ENCODE assay signal across 1 cellular context in the genomic region with DNA sequence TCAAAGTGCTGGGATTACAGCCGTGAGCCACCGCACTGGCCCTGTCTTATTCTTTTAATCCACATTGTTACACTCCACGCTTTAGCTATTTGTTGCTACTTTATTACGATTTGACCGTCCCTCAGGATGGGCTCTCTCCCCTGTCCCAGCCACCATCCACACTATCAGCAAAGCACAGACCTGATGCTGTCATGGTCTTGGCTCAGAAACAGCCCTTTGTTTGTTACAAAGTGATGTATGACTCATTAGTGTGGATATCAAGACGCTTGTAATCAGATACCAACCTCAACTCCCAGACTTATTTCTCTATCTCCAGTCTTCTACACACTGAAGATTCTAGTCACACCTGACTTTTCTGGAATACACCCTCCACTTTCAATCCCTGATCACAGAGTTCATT.
TF ChIP-seq lines count a peak whose summit lies in the region.

No MANE protein-coding gene starts in this region.

TF ChIP-seq in K562, 482 proteins besides CTCF, POLR2A, EP300 and RAD21 (continued from another document):
- TF ChIP-seq, protein P1, sequence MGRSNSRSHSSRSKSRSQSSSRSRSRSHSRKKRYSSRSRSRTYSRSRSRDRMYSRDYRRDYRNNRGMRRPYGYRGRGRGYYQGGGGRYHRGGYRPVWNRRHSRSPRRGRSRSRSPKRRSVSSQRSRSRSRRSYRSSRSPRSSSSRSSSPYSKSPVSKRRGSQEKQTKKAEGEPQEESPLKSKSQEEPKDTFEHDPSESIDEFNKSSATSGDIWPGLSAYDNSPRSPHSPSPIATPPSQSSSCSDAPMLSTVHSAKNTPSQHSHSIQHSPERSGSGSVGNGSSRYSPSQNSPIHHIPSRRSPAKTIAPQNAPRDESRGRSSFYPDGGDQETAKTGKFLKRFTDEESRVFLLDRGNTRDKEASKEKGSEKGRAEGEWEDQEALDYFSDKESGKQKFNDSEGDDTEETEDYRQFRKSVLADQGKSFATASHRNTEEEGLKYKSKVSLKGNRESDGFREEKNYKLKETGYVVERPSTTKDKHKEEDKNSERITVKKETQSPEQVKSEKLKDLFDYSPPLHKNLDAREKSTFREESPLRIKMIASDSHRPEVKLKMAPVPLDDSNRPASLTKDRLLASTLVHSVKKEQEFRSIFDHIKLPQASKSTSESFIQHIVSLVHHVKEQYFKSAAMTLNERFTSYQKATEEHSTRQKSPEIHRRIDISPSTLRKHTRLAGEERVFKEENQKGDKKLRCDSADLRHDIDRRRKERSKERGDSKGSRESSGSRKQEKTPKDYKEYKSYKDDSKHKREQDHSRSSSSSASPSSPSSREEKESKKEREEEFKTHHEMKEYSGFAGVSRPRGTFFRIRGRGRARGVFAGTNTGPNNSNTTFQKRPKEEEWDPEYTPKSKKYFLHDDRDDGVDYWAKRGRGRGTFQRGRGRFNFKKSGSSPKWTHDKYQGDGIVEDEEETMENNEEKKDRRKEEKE (IDR thresholded peaks at IDR 0.05; ENCODE audit: borderline replicate concordance in 1 of 2, control insufficient read depth in 1 of 2, low read depth in 2 of 2, low read length in 1 of 2): no peak
- TF ChIP-seq XRCC4 (IDR thresholded peaks at IDR 0.05; ENCODE audit: extremely low read depth, insufficient read depth, insufficient read length) (no peak), ZFP1 (CRISPR knock-in tag; IDR thresholded peaks at IDR 0.05) (no peak), BRF1 (IDR thresholded peaks at IDR 0.05; ENCODE audit: borderline replicate concordance, extremely low read depth, insufficient read length) (no peak), PTRF (tag; IDR thresholded peaks at IDR 0.05) (no peak), CC2D1A (IDR thresholded peaks at IDR 0.05) (no peak), SNRNP70 (optimal IDR thresholded peaks at IDR 0.05; ENCODE audit: low read depth, low read length) (no peak), DPF2 (IDR thresholded peaks at IDR 0.05) (peak; percentile 63), IRF2 (CRISPR knock-in tag; IDR thresholded peaks at IDR 0.05) (no peak), SOX6 (IDR thresholded peaks at IDR 0.05) (peak; percentile 89), EGR1 (conservative IDR thresholded peaks at IDR 0.05) (no peak), ZNF41 (CRISPR knock-in tag; conservative IDR thresholded peaks at IDR 0.05) (no peak), KLF6 (CRISPR knock-in tag; IDR thresholded peaks at IDR 0.05; ENCODE audit: borderline replicate concordance) (no peak), NFIX (CRISPR knock-in tag; IDR thresholded peaks at IDR 0.05; ENCODE audit: low read depth) (no peak), SMAD3 (CRISPR knock-in tag; conservative IDR thresholded peaks at IDR 0.05) (no peak), XRCC3 (IDR thresholded peaks at IDR 0.05) (no peak), KDM4B (IDR thresholded peaks at IDR 0.05; ENCODE audit: borderline replicate concordance in 2 of 2, low read depth in 1 of 2) (no peak), ZNF121 (CRISPR knock-in tag; conservative IDR thresholded peaks at IDR 0.05) (no peak), ZBTB8A (IDR thresholded peaks at IDR 0.05; ENCODE audit: partially characterized antibody) (no peak), SMAD4 (CRISPR knock-in tag; conservative IDR thresholded peaks at IDR 0.05) (no peak), RBM15 (IDR thresholded peaks at IDR 0.05; ENCODE audit: insufficient read depth, low read length) (no peak), ZNF586 (CRISPR knock-in tag; conservative IDR thresholded peaks at IDR 0.05) (no peak), TCF3 (CRISPR knock-in tag; IDR thresholded peaks at IDR 0.05) (peak; percentile 61; the same call in 1 of the 2 replicates), PTTG1 (tag; IDR thresholded peaks at IDR 0.05; ENCODE audit: low read depth) (no peak), ARID1B (IDR thresholded peaks at IDR 0.05) (peak; percentile 87), JUND (IDR thresholded peaks at IDR 0.05; ENCODE audit: borderline replicate concordance, low read depth, low read length) (peak; percentile 78), JUND (tag; IDR thresholded peaks at IDR 0.05; ENCODE audit: borderline replicate concordance, low read depth, low read length) (peak; percentile 69; the same call in 2 of the 3 replicates), ZFPM2 (CRISPR knock-in tag; IDR thresholded peaks at IDR 0.05) (no peak), NONO (IDR thresholded peaks at IDR 0.05; ENCODE audit: low read depth in 2 of 2, low read length in 1 of 2) (no peak)
- TF ChIP-seq, protein P2, sequence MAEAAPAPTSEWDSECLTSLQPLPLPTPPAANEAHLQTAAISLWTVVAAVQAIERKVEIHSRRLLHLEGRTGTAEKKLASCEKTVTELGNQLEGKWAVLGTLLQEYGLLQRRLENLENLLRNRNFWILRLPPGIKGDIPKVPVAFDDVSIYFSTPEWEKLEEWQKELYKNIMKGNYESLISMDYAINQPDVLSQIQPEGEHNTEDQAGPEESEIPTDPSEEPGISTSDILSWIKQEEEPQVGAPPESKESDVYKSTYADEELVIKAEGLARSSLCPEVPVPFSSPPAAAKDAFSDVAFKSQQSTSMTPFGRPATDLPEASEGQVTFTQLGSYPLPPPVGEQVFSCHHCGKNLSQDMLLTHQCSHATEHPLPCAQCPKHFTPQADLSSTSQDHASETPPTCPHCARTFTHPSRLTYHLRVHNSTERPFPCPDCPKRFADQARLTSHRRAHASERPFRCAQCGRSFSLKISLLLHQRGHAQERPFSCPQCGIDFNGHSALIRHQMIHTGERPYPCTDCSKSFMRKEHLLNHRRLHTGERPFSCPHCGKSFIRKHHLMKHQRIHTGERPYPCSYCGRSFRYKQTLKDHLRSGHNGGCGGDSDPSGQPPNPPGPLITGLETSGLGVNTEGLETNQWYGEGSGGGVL (CRISPR knock-in tag; IDR thresholded peaks at IDR 0.05): no peak
- TF ChIP-seq, protein P3, sequence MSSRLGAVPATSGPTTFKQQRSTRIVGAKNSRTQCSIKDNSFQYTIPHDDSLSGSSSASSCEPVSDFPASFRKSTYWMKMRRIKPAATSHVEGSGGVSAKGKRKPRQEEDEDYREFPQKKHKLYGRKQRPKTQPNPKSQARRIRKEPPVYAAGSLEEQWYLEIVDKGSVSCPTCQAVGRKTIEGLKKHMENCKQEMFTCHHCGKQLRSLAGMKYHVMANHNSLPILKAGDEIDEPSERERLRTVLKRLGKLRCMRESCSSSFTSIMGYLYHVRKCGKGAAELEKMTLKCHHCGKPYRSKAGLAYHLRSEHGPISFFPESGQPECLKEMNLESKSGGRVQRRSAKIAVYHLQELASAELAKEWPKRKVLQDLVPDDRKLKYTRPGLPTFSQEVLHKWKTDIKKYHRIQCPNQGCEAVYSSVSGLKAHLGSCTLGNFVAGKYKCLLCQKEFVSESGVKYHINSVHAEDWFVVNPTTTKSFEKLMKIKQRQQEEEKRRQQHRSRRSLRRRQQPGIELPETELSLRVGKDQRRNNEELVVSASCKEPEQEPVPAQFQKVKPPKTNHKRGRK (tag; IDR thresholded peaks at IDR 0.05): no peak
- TF ChIP-seq, protein P4, sequence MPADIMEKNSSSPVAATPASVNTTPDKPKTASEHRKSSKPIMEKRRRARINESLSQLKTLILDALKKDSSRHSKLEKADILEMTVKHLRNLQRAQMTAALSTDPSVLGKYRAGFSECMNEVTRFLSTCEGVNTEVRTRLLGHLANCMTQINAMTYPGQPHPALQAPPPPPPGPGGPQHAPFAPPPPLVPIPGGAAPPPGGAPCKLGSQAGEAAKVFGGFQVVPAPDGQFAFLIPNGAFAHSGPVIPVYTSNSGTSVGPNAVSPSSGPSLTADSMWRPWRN (IDR thresholded peaks at IDR 0.05; ENCODE audit: low read depth): no peak
- TF ChIP-seq, protein P5, sequence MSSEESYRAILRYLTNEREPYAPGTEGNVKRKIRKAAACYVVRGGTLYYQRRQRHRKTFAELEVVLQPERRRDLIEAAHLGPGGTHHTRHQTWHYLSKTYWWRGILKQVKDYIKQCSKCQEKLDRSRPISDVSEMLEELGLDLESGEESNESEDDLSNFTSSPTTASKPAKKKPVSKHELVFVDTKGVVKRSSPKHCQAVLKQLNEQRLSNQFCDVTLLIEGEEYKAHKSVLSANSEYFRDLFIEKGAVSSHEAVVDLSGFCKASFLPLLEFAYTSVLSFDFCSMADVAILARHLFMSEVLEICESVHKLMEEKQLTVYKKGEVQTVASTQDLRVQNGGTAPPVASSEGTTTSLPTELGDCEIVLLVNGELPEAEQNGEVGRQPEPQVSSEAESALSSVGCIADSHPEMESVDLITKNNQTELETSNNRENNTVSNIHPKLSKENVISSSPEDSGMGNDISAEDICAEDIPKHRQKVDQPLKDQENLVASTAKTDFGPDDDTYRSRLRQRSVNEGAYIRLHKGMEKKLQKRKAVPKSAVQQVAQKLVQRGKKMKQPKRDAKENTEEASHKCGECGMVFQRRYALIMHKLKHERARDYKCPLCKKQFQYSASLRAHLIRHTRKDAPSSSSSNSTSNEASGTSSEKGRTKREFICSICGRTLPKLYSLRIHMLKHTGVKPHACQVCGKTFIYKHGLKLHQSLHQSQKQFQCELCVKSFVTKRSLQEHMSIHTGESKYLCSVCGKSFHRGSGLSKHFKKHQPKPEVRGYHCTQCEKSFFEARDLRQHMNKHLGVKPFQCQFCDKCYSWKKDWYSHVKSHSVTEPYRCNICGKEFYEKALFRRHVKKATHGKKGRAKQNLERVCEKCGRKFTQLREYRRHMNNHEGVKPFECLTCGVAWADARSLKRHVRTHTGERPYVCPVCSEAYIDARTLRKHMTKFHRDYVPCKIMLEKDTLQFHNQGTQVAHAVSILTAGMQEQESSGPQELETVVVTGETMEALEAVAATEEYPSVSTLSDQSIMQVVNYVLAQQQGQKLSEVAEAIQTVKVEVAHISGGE (CRISPR knock-in tag; IDR thresholded peaks at IDR 0.05): no peak
- TF ChIP-seq, protein P6, sequence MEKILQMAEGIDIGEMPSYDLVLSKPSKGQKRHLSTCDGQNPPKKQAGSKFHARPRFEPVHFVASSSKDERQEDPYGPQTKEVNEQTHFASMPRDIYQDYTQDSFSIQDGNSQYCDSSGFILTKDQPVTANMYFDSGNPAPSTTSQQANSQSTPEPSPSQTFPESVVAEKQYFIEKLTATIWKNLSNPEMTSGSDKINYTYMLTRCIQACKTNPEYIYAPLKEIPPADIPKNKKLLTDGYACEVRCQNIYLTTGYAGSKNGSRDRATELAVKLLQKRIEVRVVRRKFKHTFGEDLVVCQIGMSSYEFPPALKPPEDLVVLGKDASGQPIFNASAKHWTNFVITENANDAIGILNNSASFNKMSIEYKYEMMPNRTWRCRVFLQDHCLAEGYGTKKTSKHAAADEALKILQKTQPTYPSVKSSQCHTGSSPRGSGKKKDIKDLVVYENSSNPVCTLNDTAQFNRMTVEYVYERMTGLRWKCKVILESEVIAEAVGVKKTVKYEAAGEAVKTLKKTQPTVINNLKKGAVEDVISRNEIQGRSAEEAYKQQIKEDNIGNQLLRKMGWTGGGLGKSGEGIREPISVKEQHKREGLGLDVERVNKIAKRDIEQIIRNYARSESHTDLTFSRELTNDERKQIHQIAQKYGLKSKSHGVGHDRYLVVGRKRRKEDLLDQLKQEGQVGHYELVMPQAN (IDR thresholded peaks at IDR 0.05; ENCODE audit: borderline replicate concordance): no peak
- TF ChIP-seq, protein P7, sequence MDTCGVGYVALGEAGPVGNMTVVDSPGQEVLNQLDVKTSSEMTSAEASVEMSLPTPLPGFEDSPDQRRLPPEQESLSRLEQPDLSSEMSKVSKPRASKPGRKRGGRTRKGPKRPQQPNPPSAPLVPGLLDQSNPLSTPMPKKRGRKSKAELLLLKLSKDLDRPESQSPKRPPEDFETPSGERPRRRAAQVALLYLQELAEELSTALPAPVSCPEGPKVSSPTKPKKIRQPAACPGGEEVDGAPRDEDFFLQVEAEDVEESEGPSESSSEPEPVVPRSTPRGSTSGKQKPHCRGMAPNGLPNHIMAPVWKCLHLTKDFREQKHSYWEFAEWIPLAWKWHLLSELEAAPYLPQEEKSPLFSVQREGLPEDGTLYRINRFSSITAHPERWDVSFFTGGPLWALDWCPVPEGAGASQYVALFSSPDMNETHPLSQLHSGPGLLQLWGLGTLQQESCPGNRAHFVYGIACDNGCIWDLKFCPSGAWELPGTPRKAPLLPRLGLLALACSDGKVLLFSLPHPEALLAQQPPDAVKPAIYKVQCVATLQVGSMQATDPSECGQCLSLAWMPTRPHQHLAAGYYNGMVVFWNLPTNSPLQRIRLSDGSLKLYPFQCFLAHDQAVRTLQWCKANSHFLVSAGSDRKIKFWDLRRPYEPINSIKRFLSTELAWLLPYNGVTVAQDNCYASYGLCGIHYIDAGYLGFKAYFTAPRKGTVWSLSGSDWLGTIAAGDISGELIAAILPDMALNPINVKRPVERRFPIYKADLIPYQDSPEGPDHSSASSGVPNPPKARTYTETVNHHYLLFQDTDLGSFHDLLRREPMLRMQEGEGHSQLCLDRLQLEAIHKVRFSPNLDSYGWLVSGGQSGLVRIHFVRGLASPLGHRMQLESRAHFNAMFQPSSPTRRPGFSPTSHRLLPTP (IDR thresholded peaks at IDR 0.05; ENCODE audit: borderline replicate concordance, extremely low read depth, insufficient read length): no peak
TF ChIP-seq in K562: peak in this region for 20.
